In the genomic region with DNA sequence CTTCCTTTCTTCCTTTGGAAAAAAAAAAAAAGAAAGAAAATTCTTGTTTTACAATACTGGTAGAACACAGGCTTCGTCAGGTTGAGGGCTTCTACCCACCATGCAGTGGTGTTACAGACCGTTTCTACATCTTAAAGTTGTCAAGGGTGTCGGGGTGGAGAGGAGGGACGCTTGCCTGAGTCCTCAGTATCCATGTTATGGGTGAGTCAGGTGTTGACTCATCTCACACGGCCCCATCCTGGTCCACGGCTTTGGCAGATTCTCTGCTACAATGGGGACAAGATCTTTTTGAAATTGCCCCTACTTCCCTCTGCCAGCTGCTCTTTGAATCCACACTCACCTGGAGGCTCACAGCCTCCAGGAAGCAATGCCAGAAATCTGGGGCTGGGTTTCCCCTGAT, we compare ENCODE assay signal across 26 cellular contexts.
"Had no signal": no experiment of that assay in that cellular context is flagged by ENCODE, and none has a peak within 500 bp of the region (broad histone marks: within the 10 kb centered on the region; RNA-seq: fewer than 3 reads in every experiment).

No MANE protein-coding gene starts in this region.

- H3K9me3 ChIP-seq: colonic mucosa, esophagus muscularis mucosa, gastrocnemius medialis, left ventricle myocardium inferior, sigmoid colon, testis, vagina had no signal

- DNase-seq: activated CD4-positive, alpha-beta memory T cell treated with anti-CD3 and anti-CD28 coated beads for 36 hours; activated CD4-positive, alpha-beta T cell treated with anti-CD3 and anti-CD28 coated beads for 4 hours; activated CD4-positive, CD25-positive, alpha-beta regulatory T cell; activated effector memory CD4-positive, alpha-beta T cell treated with Interleukin-2 at 50 U/mL for 16 hours; activated naive CD4-positive, alpha-beta T cell treated with anti-CD3 and anti-CD28 coated beads for 36 hours; activated naive CD8-positive, alpha-beta T cell treated with anti-CD3 and anti-CD28 coated beads, Interleukin-2, amount 10 ng/mL, durations not matched to agents 7 days and 5 days; activated T-cell treated with anti-CD3 and anti-CD28 coated beads, Interleukin-2, amount 50 U/mL, for 72 hours; amniotic stem cell; colonic mucosa; dorsolateral prefrontal cortex; effector memory CD8-positive, alpha-beta T cell; gastrocnemius medialis; hippocampal formation; left ventricle myocardium inferior; naive thymus-derived CD8-positive, alpha-beta T cell; sigmoid colon; stimulated activated CD4-positive, alpha-beta T cell treated with anti-CD3 and anti-CD28 coated beads, Interleukin-15, amount 100 ng/mL, for 24 hours; stimulated activated naive CD4-positive, alpha-beta T cell; testis; trophoblast cell had no signal

- H2AFZ ChIP-seq: neural progenitor cell had no signal

- H3K4me2 ChIP-seq: neural progenitor cell, smooth muscle cell had no signal

- H3K27me3 ChIP-seq: colonic mucosa, esophagus muscularis mucosa, gastrocnemius medialis, neural progenitor cell, sigmoid colon, testis, vagina had no signal

- ATAC-seq: activated T-cell treated with anti-CD3 and anti-CD28 coated beads, Interleukin-2, amount 50 U/mL, for 72 hours; effector memory CD8-positive, alpha-beta T cell; gastrocnemius medialis; naive thymus-derived CD8-positive, alpha-beta T cell had no signal

- H3K4me1 ChIP-seq: colonic mucosa, esophagus muscularis mucosa, gastrocnemius medialis, left ventricle myocardium inferior, neural progenitor cell, sigmoid colon, testis, vagina had no signal

- FAIRE-seq: bronchial epithelial cell, endothelial cell of umbilical vein had no signal

- H3K9ac ChIP-seq: neural progenitor cell had no signal

- H3K36me3 ChIP-seq: colonic mucosa, esophagus muscularis mucosa, gastrocnemius medialis, left ventricle myocardium inferior, neural progenitor cell, sigmoid colon, vagina had no signal

- H3K27ac ChIP-seq: colonic mucosa, dorsolateral prefrontal cortex, esophagus muscularis mucosa, gastrocnemius medialis, left ventricle myocardium inferior, neural progenitor cell, sigmoid colon, testis, vagina had no signal

- H3K4me3 ChIP-seq: colonic mucosa, dorsolateral prefrontal cortex, esophagus muscularis mucosa, gastrocnemius medialis, left ventricle myocardium inferior, neural progenitor cell, sigmoid colon, smooth muscle cell, testis, vagina had no signal
